Comparison of ENCODE assay signal across 8 cellular contexts in genomic region chr16:79599256-79599836, GRCh38. TPM values are rescaled to one million over a fixed set of nuclear protein-coding genes. Genes with fewer than 3 reads are reported as not detected.
DNase-seq lines count a peak whose midpoint lies in the region; ATAC-seq and TF ChIP-seq lines count a peak whose summit lies in the region.

No MANE protein-coding gene starts in this region.

- H3K36me3 Mint-ChIP-seq in GM23338 (ENCODE audit: low read depth), result no peaks in the 10 kb centered on the region; the same call in 2 of the 3 replicates
- peaks cover 56% of the 10 kb centered on the region for H3K36me3 Mint-ChIP-seq in activated CD4-positive, alpha-beta memory T cell treated with anti-CD3 and anti-CD28 coated beads for 36 hours
- H3K36me3 Mint-ChIP-seq in naive thymus-derived CD8-positive, alpha-beta T cell, result peaks cover 0 to 4% (median 3%) of the 10 kb centered on the region in 3 donors

- no peaks in the 10 kb centered on the region for H3K9me2 ChIP-seq in GM23338 (ENCODE audit: insufficient read depth)

- H3K4me3 ChIP-seq in GM23338, result peak overlapping the region; percentile 61
- peak overlapping the region; percentile 82 for H3K4me3 ChIP-seq in epithelial cell of proximal tubule (ENCODE audit: low read depth, low read length)

- peak overlapping the region; percentile 82 for H3K4me3 Mint-ChIP-seq in GM23338
- peak overlapping the region; percentile 96 for H3K4me3 Mint-ChIP-seq in activated CD4-positive, alpha-beta memory T cell treated with anti-CD3 and anti-CD28 coated beads for 36 hours
- peak overlapping the region; percentile 64 to 91 (median 80) for H3K4me3 Mint-ChIP-seq in naive thymus-derived CD8-positive, alpha-beta T cell

- peak; percentile 45 for DNase-seq in GM23338 (ENCODE audit: low spot score)
- DNase-seq in activated CD4-positive, alpha-beta memory T cell treated with anti-CD3 and anti-CD28 coated beads for 36 hours, result no peak
- no peak for DNase-seq in epithelial cell of proximal tubule (ENCODE audit: low read depth)
- peak in 4 of 10 donors; percentile 1 to 11 (median 7) for DNase-seq in naive thymus-derived CD8-positive, alpha-beta T cell
- DNase-seq in NCI-H2107 treated with DMSO at 0.1 percent for 48 hours (lab: John Stamatoyannopoulos, UW; ENCODE audit: unreplicated experiment), result no peak
- no peak for DNase-seq in UCSD-AML1 (lab: John Stamatoyannopoulos, UW; ENCODE audit: unreplicated experiment)
- no peak for DNase-seq in NCI-H2171 (lab: John Stamatoyannopoulos, UW)

- H3K27me3 ChIP-seq in GM23338 (ENCODE audit: insufficient read depth), result peaks cover 28% of the 10 kb centered on the region

- peak overlapping the region; percentile 77 for H3K4me2 ChIP-seq in GM23338

- H3K9me3 Mint-ChIP-seq in GM23338, result no peaks in the 10 kb centered on the region
- H3K9me3 Mint-ChIP-seq in activated CD4-positive, alpha-beta memory T cell treated with anti-CD3 and anti-CD28 coated beads for 36 hours, result no peaks in the 10 kb centered on the region
- H3K9me3 Mint-ChIP-seq in naive thymus-derived CD8-positive, alpha-beta T cell, result no peaks in the 10 kb centered on the region

- no peak overlapping the region for H3K27ac ChIP-seq in GM23338 (ENCODE audit: low read depth)

- H3K79me2 ChIP-seq in GM23338 (replicated peaks; ENCODE audit: insufficient read depth), result no peaks in the 10 kb centered on the region

- no peaks in the 10 kb centered on the region for H3K36me3 ChIP-seq in GM23338 (ENCODE audit: insufficient read depth)

- H2AFZ ChIP-seq in GM23338, result peak overlapping the region; percentile 24; the same call in 1 of the 2 replicates

- H3K4me1 ChIP-seq in GM23338 (ENCODE audit: insufficient read depth), result peaks cover 40% of the 10 kb centered on the region

- POLR2A ChIA-PET in activated CD4-positive, alpha-beta memory T cell treated with anti-CD3 and anti-CD28 coated beads for 36 hours (lab: Charles Lee), result interaction anchor here (0.7 to 4.4 kb wide), 25 partner anchors 10 to 831 kb away, joined by 3 to 44 read pairs (median 6); no protein-coding TSS in a partner anchor
- POLR2A ChIA-PET in naive thymus-derived CD8-positive, alpha-beta T cell (lab: Charles Lee), result no interaction called here

- peaks cover 35% of the 10 kb centered on the region for H3K4me1 Mint-ChIP-seq in GM23338
- peaks cover 35% of the 10 kb centered on the region for H3K4me1 Mint-ChIP-seq in activated CD4-positive, alpha-beta memory T cell treated with anti-CD3 and anti-CD28 coated beads for 36 hours (ENCODE audit: low read depth)
- H3K4me1 Mint-ChIP-seq in naive thymus-derived CD8-positive, alpha-beta T cell, result peaks cover 12 to 42% (median 29%) of the 10 kb centered on the region in 4 donors

- H3K27ac Mint-ChIP-seq in GM23338, result no peak overlapping the region
- peak overlapping the region; percentile 98 for H3K27ac Mint-ChIP-seq in activated CD4-positive, alpha-beta memory T cell treated with anti-CD3 and anti-CD28 coated beads for 36 hours
- peak overlapping the region in 3 of 10 donors; percentile 2 to 78 (median 5) for H3K27ac Mint-ChIP-seq in naive thymus-derived CD8-positive, alpha-beta T cell

- intact Hi-C loops in activated CD4-positive, alpha-beta memory T cell treated with anti-CD3 and anti-CD28 coated beads for 36 hours (cut with micrococcal nuclease), result loop anchor here (5.0 kb wide), 1 partner anchor 187 kb away; no protein-coding TSS in a partner anchor

- H4K20me1 ChIP-seq in GM23338 (replicated peaks; ENCODE audit: insufficient read depth), result no peaks in the 10 kb centered on the region

- ATAC-seq in GM23338 (peak; percentile 6), GM19452 (IDR thresholded peaks at IDR 0.05; ENCODE audit: unreplicated experiment) (no peak)
- ATAC-seq in naive thymus-derived CD8-positive, alpha-beta T cell, result no peak

- TF ChIP-seq CTCF in GM23338 (conservative IDR thresholded peaks at IDR 0.05; ENCODE audit: low read depth in 2 of 2), result no peak
- no peak for TF ChIP-seq CTCF in epithelial cell of proximal tubule (conservative IDR thresholded peaks at IDR 0.05; ENCODE audit: low read depth, low read length)

- H3F3A ChIP-seq in GM23338 (replicated peaks; ENCODE audit: low read depth), result no peaks in the 10 kb centered on the region

- CTCF ChIA-PET in activated CD4-positive, alpha-beta memory T cell treated with anti-CD3 and anti-CD28 coated beads for 36 hours (lab: Charles Lee), result interaction anchor here (1.2 to 1.4 kb wide), 4 partner anchors 162 to 822 kb away, joined by 3 read pairs; no protein-coding TSS in a partner anchor

- peaks cover 25% of the 10 kb centered on the region for H3K27me3 Mint-ChIP-seq in GM23338 (ENCODE audit: insufficient read depth, low read depth, poor library complexity)
- peaks cover 2% of the 10 kb centered on the region for H3K27me3 Mint-ChIP-seq in activated CD4-positive, alpha-beta memory T cell treated with anti-CD3 and anti-CD28 coated beads for 36 hours
- H3K27me3 Mint-ChIP-seq in naive thymus-derived CD8-positive, alpha-beta T cell, result peaks cover 28 to 67% (median 38%) of the 10 kb centered on the region in 5 donors

TF ChIP-seq in GM23338, 12 proteins besides CTCF, POLR2A, EP300 and RAD21:
- TF ChIP-seq NANOG (IDR thresholded peaks at IDR 0.05; ENCODE audit: borderline replicate concordance), result no peak
- TF ChIP-seq EZH2phosphoT487 (IDR thresholded peaks at IDR 0.05; ENCODE audit: unreplicated experiment), result peak; percentile 46
- no peak for TF ChIP-seq ETS1 (IDR thresholded peaks at IDR 0.05)
- no peak for TF ChIP-seq ZNF331 (CRISPR knock-in tag; IDR thresholded peaks at IDR 0.05; ENCODE audit: low read depth)
- no peak for TF ChIP-seq POLR2AphosphoS5 (IDR thresholded peaks at IDR 0.05; ENCODE audit: low read depth)
- peak; percentile 33 for TF ChIP-seq EZH2 (IDR thresholded peaks at IDR 0.05; ENCODE audit: low read depth, unreplicated experiment)

RNA-seq across cellular contexts. Expression of gene MAF, which starts 1.2 kb away (rescaled TPM):
- total RNA-seq in GM23338 (2014; rRNA removed; shearing (Covaris generic)), result 0.89 and 2.5 TPM in 2 replicates
- 0.91 and 0.92 TPM in 2 replicates for polyA plus RNA-seq in GM23338 (2016; fragmentation: Nextera tagmentation; extraction: Ambion mirVana)
- 100 to 1,000 TPM; 345 to 360 TPM for total RNA-seq in activated CD4-positive, alpha-beta memory T cell treated with anti-CD3 and anti-CD28 coated beads for 36 hours
- total RNA-seq in epithelial cell of proximal tubule, result 0.58 and 7.3 TPM in 2 replicates
- 1 to 10 TPM in 1 of 2 experiments, under 1 TPM in 1; 0.74 to 1.0 TPM for total RNA-seq in naive thymus-derived CD8-positive, alpha-beta T cell
- under 1 TPM in 2 of 3 donors, not detected in 1; 0.09 to 0.67 TPM for polyA plus RNA-seq in naive thymus-derived CD8-positive, alpha-beta T cell

Comparison
In these comparisons a context has a peak if more than half of its experiments do, and no peak if none do; other contexts are left out.
1. RNA of gene MAF, which starts 1.2 kb away (total RNA-seq): 345 to 360 TPM in activated CD4-positive, alpha-beta memory T cell treated with anti-CD3 and anti-CD28 coated beads for 36 hours; 0.58 to 7.3 TPM in epithelial cell of proximal tubule, 0.89 to 2.5 TPM in GM23338 and 0.74 to 1.0 TPM in naive thymus-derived CD8-positive, alpha-beta T cell; every median in the first group is over 10 times any median in the second.
2. Peak in every context shown above with its lines, with median percentiles within 50 percentile points of each other: H3K4me3 Mint-ChIP-seq.